Comparison of ENCODE assay signal across 19 cellular contexts in genomic region chr2:189584662-189585061, GRCh38.
"Had no signal": no experiment of that assay in that cellular context is flagged by ENCODE, and none has a peak within 500 bp of the region (broad histone marks: within the 10 kb centered on the region; RNA-seq: fewer than 3 reads in every experiment).

No MANE protein-coding gene starts in this region.

- H3K27me3 ChIP-seq: gastrocnemius medialis, right atrium auricular region, suprapubic skin, thyroid gland had no signal

- DNase-seq: cortex of kidney; effector memory CD4-positive, alpha-beta T cell; gastrocnemius medialis; heart right ventricle; islet precursor cell; left lung; lower lobe of right lung; natural killer cell; stimulated activated CD4-positive, alpha-beta T cell treated with anti-CD3 and anti-CD28 coated beads, Interleukin-2, amount 100 ng/mL, for 48 hours; stimulated activated naive CD8-positive, alpha-beta T cell treated with anti-CD3 and anti-CD28 coated beads, Interleukin-15, Interleukin-2, amounts not matched to agents 100 U/mL and 50 U/mL, for 24 hours; thyroid gland had no signal

- H3K4me3 ChIP-seq: gastrocnemius medialis, heart right ventricle, left lung, lower lobe of right lung, right atrium auricular region, smooth muscle cell, suprapubic skin, thyroid gland had no signal

- H3K27ac ChIP-seq: gastrocnemius medialis, heart right ventricle, left lung, lower lobe of right lung, right atrium auricular region, suprapubic skin, thyroid gland had no signal

- ATAC-seq: gastrocnemius medialis; heart right ventricle; left lung; lower lobe of right lung; natural killer cell; stimulated activated effector memory CD8-positive, alpha-beta T cell treated with anti-CD3 and anti-CD28 coated beads, Interleukin-12 subunit alpha, Interleukin-12 subunit beta, amount 100 ng/mL, for 72 hours; stimulated activated naive CD8-positive, alpha-beta T cell treated with anti-CD3 and anti-CD28 coated beads, Interleukin-15, Interleukin-2, amounts not matched to agents 100 U/mL and 50 U/mL, for 24 hours had no signal

- H3K4me3 Mint-ChIP-seq: memory B cell; mesothelial cell of epicardium; natural killer cell; neural crest cell; stimulated activated effector memory CD8-positive, alpha-beta T cell treated with anti-CD3 and anti-CD28 coated beads, Interleukin-12 subunit alpha, Interleukin-12 subunit beta, amount 100 ng/mL, for 72 hours; type B pancreatic cell had no signal

- H3K36me3 ChIP-seq: gastrocnemius medialis, heart right ventricle, left lung, lower lobe of right lung, right atrium auricular region, suprapubic skin, thyroid gland had no signal

- H3K9me3 Mint-ChIP-seq: memory B cell; natural killer cell; neural crest cell; stimulated activated effector memory CD8-positive, alpha-beta T cell treated with anti-CD3 and anti-CD28 coated beads, Interleukin-12 subunit alpha, Interleukin-12 subunit beta, amount 100 ng/mL, for 72 hours; type B pancreatic cell had no signal

- H3K9me3 ChIP-seq: gastrocnemius medialis, heart right ventricle, left lung, lower lobe of right lung, right atrium auricular region, suprapubic skin, thyroid gland had no signal

- H3K36me3 Mint-ChIP-seq: memory B cell; mesothelial cell of epicardium; natural killer cell; stimulated activated effector memory CD8-positive, alpha-beta T cell treated with anti-CD3 and anti-CD28 coated beads, Interleukin-12 subunit alpha, Interleukin-12 subunit beta, amount 100 ng/mL, for 72 hours; type B pancreatic cell had no signal

- H3K4me2 ChIP-seq: smooth muscle cell had no signal

- H3K27ac Mint-ChIP-seq: memory B cell; mesothelial cell of epicardium; natural killer cell; stimulated activated effector memory CD8-positive, alpha-beta T cell treated with anti-CD3 and anti-CD28 coated beads, Interleukin-12 subunit alpha, Interleukin-12 subunit beta, amount 100 ng/mL, for 72 hours; type B pancreatic cell had no signal
